8 cellular contexts compared by ENCODE assay signal in genomic region chr5:103041071-103041676, GRCh38.
DNase-seq lines count a peak whose midpoint lies in the region; ATAC-seq and TF ChIP-seq lines count a peak whose summit lies in the region.

No MANE protein-coding gene starts in this region.

- no peaks in the 10 kb centered on the region for H3K4me1 ChIP-seq in Karpas-422 (ENCODE audit: low read length)
- H3K4me1 ChIP-seq in foreskin keratinocyte = no peaks in the 10 kb centered on the region
- no peaks in the 10 kb centered on the region for H3K4me1 ChIP-seq in thyroid gland

- H3K27ac ChIP-seq in Karpas-422 (ENCODE audit: low read length) = no peak overlapping the region
- no peak overlapping the region for H3K27ac ChIP-seq in foreskin keratinocyte
- no peak overlapping the region for H3K27ac ChIP-seq in thyroid gland

- H3K27me3 ChIP-seq in Karpas-422 (ENCODE audit: low read length) (no peaks in the 10 kb centered on the region), foreskin keratinocyte (peaks cover 3% of the 10 kb centered on the region), thyroid gland (no peaks in the 10 kb centered on the region)

- H3K4me2 ChIP-seq in Karpas-422 (ENCODE audit: low read depth, low read length, poor library complexity, severe bottlenecking) = no peak overlapping the region

- intact Hi-C loops in thyroid gland (cut with DNase I) = loop anchor here (10.0 kb wide), 1 partner anchor 356 kb away; no protein-coding TSS in a partner anchor

- no peaks in the 10 kb centered on the region for H3K36me3 Mint-ChIP-seq in endothelial cell (ENCODE audit: low read depth, unreplicated experiment)
- H3K36me3 Mint-ChIP-seq in activated naive CD4-positive, alpha-beta T cell treated with anti-CD3 and anti-CD28 coated beads, Interleukin-2, amount 50 U/mL, for 72 hours = no peaks in the 10 kb centered on the region

- no peaks in the 10 kb centered on the region for H3K79me2 ChIP-seq in Karpas-422 (ENCODE audit: low read length)

- H3K27ac Mint-ChIP-seq in endothelial cell (ENCODE audit: unreplicated experiment) = no peak overlapping the region
- H3K27ac Mint-ChIP-seq in activated naive CD4-positive, alpha-beta T cell treated with anti-CD3 and anti-CD28 coated beads, Interleukin-2, amount 50 U/mL, for 72 hours = no peak overlapping the region

- WGBS in thyroid gland, 2 donors = 47 to 48% methylated on average over 4 of the region's 4 CpGs

- H2AFZ ChIP-seq in Karpas-422 (ENCODE audit: low read length) = no peak overlapping the region

- no peaks in the 10 kb centered on the region for H3K4me1 Mint-ChIP-seq in endothelial cell (ENCODE audit: unreplicated experiment)

- H3K9ac ChIP-seq in Karpas-422 (ENCODE audit: low read length) = no peak overlapping the region

- H3K4me3 Mint-ChIP-seq in endothelial cell (ENCODE audit: unreplicated experiment) = no peak overlapping the region

- H3K36me3 ChIP-seq in Karpas-422 (ENCODE audit: insufficient read depth, low read length) = no peaks in the 10 kb centered on the region
- no peaks in the 10 kb centered on the region for H3K36me3 ChIP-seq in thyroid gland

- TF ChIP-seq CTCF in foreskin keratinocyte (conservative IDR thresholded peaks at IDR 0.05) (peak; percentile 78), thyroid gland (IDR thresholded peaks at IDR 0.05) (peak; percentile 11 to 67 (median 45)), endothelial cell (IDR thresholded peaks at IDR 0.05; ENCODE audit: unreplicated experiment) (no peak)

- no peaks in the 10 kb centered on the region for H4K20me1 ChIP-seq in Karpas-422 (ENCODE audit: insufficient read depth, low read depth, low read length)

- ATAC-seq in foreskin keratinocyte = peak; percentile 51
- ATAC-seq in activated naive CD4-positive, alpha-beta T cell treated with anti-CD3 and anti-CD28 coated beads, Interleukin-2, amount 50 U/mL, for 72 hours = no peak

- DNase-seq in DMS 273 (lab: John Stamatoyannopoulos, UW; ENCODE audit: unreplicated experiment) = peak; percentile 79
- peak; percentile 66 for DNase-seq in Karpas-422
- DNase-seq in RPMI7951 (ENCODE audit: low read depth) = peak; percentile 51
- DNase-seq in foreskin keratinocyte = no peak
- DNase-seq in thyroid gland = no peak
- no peak for DNase-seq in activated gamma-delta T cell treated with Interleukin-2 at 50 U/mL for 16 hours
- DNase-seq in endothelial cell (ENCODE audit: low spot score) = no peak
- DNase-seq in activated naive CD4-positive, alpha-beta T cell treated with anti-CD3 and anti-CD28 coated beads, Interleukin-2, amount 50 U/mL, for 72 hours (ENCODE audit: low spot score in 2 of 2) = no peak

- no peak for TF ChIP-seq POLR2A in thyroid gland (IDR thresholded peaks at IDR 0.05)

- no peaks in the 10 kb centered on the region for H3K9me3 Mint-ChIP-seq in endothelial cell (ENCODE audit: unreplicated experiment)
- H3K9me3 Mint-ChIP-seq in activated naive CD4-positive, alpha-beta T cell treated with anti-CD3 and anti-CD28 coated beads, Interleukin-2, amount 50 U/mL, for 72 hours = no peaks in the 10 kb centered on the region

- no peaks in the 10 kb centered on the region for H3K27me3 Mint-ChIP-seq in endothelial cell (ENCODE audit: unreplicated experiment)

- H3K4me3 ChIP-seq in Karpas-422 (ENCODE audit: low read length) (no peak overlapping the region), thyroid gland (replicated peaks in 1 of 3) (no peak overlapping the region)

- no peaks in the 10 kb centered on the region for H3K9me2 ChIP-seq in Karpas-422 (replicated peaks; ENCODE audit: insufficient read depth, low read length)

- H3K9me3 ChIP-seq in Karpas-422 (ENCODE audit: low read length) (no peaks in the 10 kb centered on the region), thyroid gland (no peaks in the 10 kb centered on the region)

Comparison
In these comparisons a context has a peak if more than half of its experiments do, and no peak if none do; other contexts are left out.
1. DNase-seq: peak in DMS 273 (single experiment), Karpas-422 (single experiment) and RPMI7951 (single experiment); none in foreskin keratinocyte (0 of 2), thyroid gland (0 of 2), activated gamma-delta T cell treated with Interleukin-2 at 50 U/mL for 16 hours (single experiment), endothelial cell (single experiment) and activated naive CD4-positive, alpha-beta T cell treated with anti-CD3 and anti-CD28 coated beads, Interleukin-2, amount 50 U/mL, for 72 hours (0 of 2).